8 cellular contexts compared by ENCODE assay signal in genomic region chr1:145720878-145721671, GRCh38. TPM values are rescaled to one million over a fixed set of nuclear protein-coding genes. Genes with fewer than 3 reads are reported as not detected.
DNase-seq lines count a peak whose midpoint lies in the region; ATAC-seq lines count a peak whose summit lies in the region.

No MANE protein-coding gene starts in this region.

- DNase-seq in GDM1 (lab: John Stamatoyannopoulos, UW) (peak; percentile 15), NCI-H510A treated with DMSO at 0.1 percent for 48 hours (lab: John Stamatoyannopoulos, UW) (peak; percentile 56), memory B cell (ENCODE audit: low spot score in 2 of 2) (peak; percentile 76 to 85)
- peak; percentile 83 for DNase-seq in activated CD8-positive, alpha-beta T cell treated with anti-CD3 and anti-CD28 coated beads, Interleukin-2, amount 10 ng/mL, durations not matched to agents 7 days and 5 days
- peak; percentile 58 for DNase-seq in effector CD4-positive, alpha-beta T cell
- peak; percentile 60 for DNase-seq in stimulated activated CD8-positive, alpha-beta memory T cell treated with anti-CD3 and anti-CD28 coated beads, Interleukin-12 subunit alpha, Interleukin-12 subunit beta, amount 100 ng/mL, for 4 hours (ENCODE audit: low read depth)

- POLR2A ChIA-PET in activated CD8-positive, alpha-beta T cell treated with anti-CD3 and anti-CD28 coated beads, Interleukin-2, amount 10 ng/mL, durations not matched to agents 7 days and 5 days (lab: Charles Lee): interaction anchor here (1.1 kb wide), 1 partner anchor 46 kb away, joined by 3 read pairs; no protein-coding TSS in a partner anchor

- peaks cover 7% of the 10 kb centered on the region for H3K27me3 Mint-ChIP-seq in activated CD8-positive, alpha-beta T cell treated with anti-CD3 and anti-CD28 coated beads, Interleukin-2, amount 10 ng/mL, durations not matched to agents 7 days and 5 days (ENCODE audit: low read depth)
- peaks cover 5% of the 10 kb centered on the region for H3K27me3 Mint-ChIP-seq in memory B cell

- CTCF ChIA-PET in activated CD8-positive, alpha-beta T cell treated with anti-CD3 and anti-CD28 coated beads, Interleukin-2, amount 10 ng/mL, durations not matched to agents 7 days and 5 days (lab: Charles Lee): interaction anchor here (0.6 to 3.0 kb wide), 26 partner anchors 8 to 128 kb away, joined by 3 to 18 read pairs (median 4); partner anchors contain the start of genes NUDT17, PDZK1, POLR3C and RNF115

- H3K4me3 Mint-ChIP-seq in activated CD8-positive, alpha-beta T cell treated with anti-CD3 and anti-CD28 coated beads, Interleukin-2, amount 10 ng/mL, durations not matched to agents 7 days and 5 days: peak overlapping the region; percentile 70
- peak overlapping the region; percentile 66 for H3K4me3 Mint-ChIP-seq in memory B cell

- H3K9me3 Mint-ChIP-seq in activated CD8-positive, alpha-beta T cell treated with anti-CD3 and anti-CD28 coated beads, Interleukin-2, amount 10 ng/mL, durations not matched to agents 7 days and 5 days (ENCODE audit: insufficient read depth): no peaks in the 10 kb centered on the region
- no peaks in the 10 kb centered on the region for H3K9me3 Mint-ChIP-seq in memory B cell

- H3K4me1 Mint-ChIP-seq in activated CD8-positive, alpha-beta T cell treated with anti-CD3 and anti-CD28 coated beads, Interleukin-2, amount 10 ng/mL, durations not matched to agents 7 days and 5 days (ENCODE audit: low read depth): peaks cover 45% of the 10 kb centered on the region
- H3K4me1 Mint-ChIP-seq in memory B cell: peaks cover 4% of the 10 kb centered on the region

- ATAC-seq in HG02610 (IDR thresholded peaks at IDR 0.05; ENCODE audit: unreplicated experiment) (peak; percentile 83), memory B cell (ENCODE audit: low read depth) (peak; percentile 96), HG03095 (IDR thresholded peaks at IDR 0.05; ENCODE audit: unreplicated experiment) (no peak)
- peak; percentile 94 for ATAC-seq in activated CD8-positive, alpha-beta T cell treated with anti-CD3 and anti-CD28 coated beads, Interleukin-2, amount 10 ng/mL, durations not matched to agents 7 days and 5 days

- peak overlapping the region; percentile 74 for H3K27ac Mint-ChIP-seq in activated CD8-positive, alpha-beta T cell treated with anti-CD3 and anti-CD28 coated beads, Interleukin-2, amount 10 ng/mL, durations not matched to agents 7 days and 5 days
- H3K27ac Mint-ChIP-seq in memory B cell: peak overlapping the region; percentile 8

- H3K36me3 Mint-ChIP-seq in activated CD8-positive, alpha-beta T cell treated with anti-CD3 and anti-CD28 coated beads, Interleukin-2, amount 10 ng/mL, durations not matched to agents 7 days and 5 days (ENCODE audit: low read depth): no peaks in the 10 kb centered on the region
- no peaks in the 10 kb centered on the region for H3K36me3 Mint-ChIP-seq in memory B cell

RNA-seq across cellular contexts. Expression of gene CD160, which starts 1.8 kb away (rescaled TPM):
- 1 to 10 TPM; 2.4 to 3.1 TPM for total RNA-seq in activated CD8-positive, alpha-beta T cell treated with anti-CD3 and anti-CD28 coated beads, Interleukin-2, amount 10 ng/mL, durations not matched to agents 7 days and 5 days

RNA-seq across cellular contexts. Expression of gene PDZK1, which starts 13.9 kb away (rescaled TPM):
- total RNA-seq in activated CD8-positive, alpha-beta T cell treated with anti-CD3 and anti-CD28 coated beads, Interleukin-2, amount 10 ng/mL, durations not matched to agents 7 days and 5 days: under 1 TPM; 0.34 to 0.78 TPM

Comparison
In these comparisons a context has a peak if more than half of its experiments do, and no peak if none do; other contexts are left out.
1. DNase-seq: peak in every context shown above with its lines; median percentile 83 in activated CD8-positive, alpha-beta T cell treated with anti-CD3 and anti-CD28 coated beads, Interleukin-2, amount 10 ng/mL, durations not matched to agents 7 days and 5 days; 80 in memory B cell; 60 in stimulated activated CD8-positive, alpha-beta memory T cell treated with anti-CD3 and anti-CD28 coated beads, Interleukin-12 subunit alpha, Interleukin-12 subunit beta, amount 100 ng/mL, for 4 hours; 58 in effector CD4-positive, alpha-beta T cell; 56 in NCI-H510A treated with DMSO at 0.1 percent for 48 hours; 15 in GDM1.